Comparison of ENCODE assay signal across 27 cellular contexts in the genomic region with DNA sequence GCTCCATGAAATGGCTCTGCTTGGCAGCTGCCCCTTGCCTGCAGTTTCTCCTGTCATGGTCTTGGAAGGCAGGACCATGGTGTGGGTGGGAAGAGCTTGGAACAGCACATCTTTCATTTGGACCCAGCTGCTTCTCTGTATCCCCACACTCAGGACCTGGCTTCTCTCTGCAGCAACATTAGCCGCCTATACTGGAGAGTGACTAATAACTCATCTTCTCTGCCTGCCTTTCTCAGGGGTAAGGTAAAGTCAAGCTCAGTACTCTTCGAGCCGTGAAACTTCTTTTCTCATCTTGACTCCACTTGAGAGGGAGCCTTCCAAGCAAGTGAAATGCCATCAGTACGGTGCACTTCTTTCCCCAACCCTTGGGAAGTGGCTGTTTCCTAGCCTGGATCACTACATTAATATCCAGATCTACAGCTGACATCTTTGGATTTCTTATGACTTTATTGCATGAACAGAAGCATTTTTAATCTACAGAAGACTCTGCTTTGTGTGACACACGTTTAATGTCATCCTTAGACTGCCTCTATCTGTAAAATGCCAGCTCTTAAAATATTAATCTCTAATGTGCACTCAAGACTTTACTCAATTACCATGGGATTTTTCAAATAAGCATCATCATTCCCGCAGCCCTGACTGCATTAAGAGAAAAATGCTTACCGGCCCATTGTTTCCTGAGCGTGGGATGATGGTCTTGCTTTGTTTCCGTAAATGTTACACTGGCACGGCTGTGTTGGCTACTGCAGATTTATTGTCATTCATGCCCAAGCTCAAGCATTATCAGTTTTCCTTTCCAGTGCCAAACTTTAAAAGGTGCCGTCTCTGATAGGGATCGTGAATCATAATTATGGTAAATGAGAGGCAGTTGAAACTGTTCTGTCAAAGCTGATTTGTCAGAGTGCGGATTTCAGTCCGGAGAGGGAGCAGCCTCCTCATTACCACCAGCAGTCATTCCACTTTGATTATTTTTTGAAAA.
"Had no signal": no experiment of that assay in that cellular context is flagged by ENCODE, and none has a peak within 500 bp of the region (broad histone marks: within the 10 kb centered on the region; RNA-seq: fewer than 3 reads in every experiment).

No MANE protein-coding gene starts in this region.

- H3K27me3 ChIP-seq: breast epithelium, SJSA1 had no signal

- H3K36me3 ChIP-seq: breast epithelium, SJSA1 had no signal

- H3K4me1 ChIP-seq: breast epithelium, SJSA1 had no signal

- H3K4me3 ChIP-seq: breast epithelium, coronary artery, SJSA1 had no signal

- DNase-seq: activated CD4-positive, CD25-positive, alpha-beta regulatory T cell; activated CD8-positive, alpha-beta T cell treated with anti-CD3 and anti-CD28 coated beads for 36 hours; activated effector memory CD4-positive, alpha-beta T cell treated with Interleukin-2 at 50 U/mL for 16 hours; activated naive CD4-positive, alpha-beta T cell; activated T-cell treated with anti-CD3 and anti-CD28 coated beads, Interleukin-2, amount 50 U/mL, for 24 hours; aorta; caudate nucleus; Karpas-422; MM.1S; NCI-H1417 treated with DMSO at 0.1 percent for 48 hours; NCI-H1694; NCI-H2029; NCI-H2227 treated with DMSO at 0.1 percent for 48 hours; NCI-H446 treated with DMSO at 0.1 percent for 48 hours; NCI-H524 treated with DMSO at 0.1 percent for 48 hours; NCI-H774; NK-92 treated with Interleukin-12 subunit alpha and Interleukin-12 subunit beta, amount 100 ng/mL, for 24 hours; OCI-M1; RPMI8226; T-cell; T-helper 2 cell; T1000 had no signal

- H3K27ac ChIP-seq: breast epithelium, coronary artery, SJSA1, VCaP had no signal

- H3K9me3 ChIP-seq: SJSA1 had no signal

- FAIRE-seq: TTC549 had no signal
